8 cellular contexts compared by ENCODE assay signal in genomic region chr2:19347619-19348562, GRCh38. TPM values are rescaled to one million over a fixed set of nuclear protein-coding genes. Genes with fewer than 3 reads are reported as not detected.
DNase-seq lines count a peak whose midpoint lies in the region; ATAC-seq, FAIRE-seq and TF ChIP-seq lines count a peak whose summit lies in the region.

No MANE protein-coding gene starts in this region.

- FAIRE-seq in GM18507 (lab: Jason Lieb, UNC) = peak; percentile 94
- FAIRE-seq in urothelium cell line (lab: Jason Lieb, UNC) = peak; percentile 73

- H3K9me3 ChIP-seq in right atrium auricular region = no peaks in the 10 kb centered on the region

- DNase-seq in GM18507 (ENCODE audit: extremely low spot score, insufficient read length, low read depth) (peak; percentile 96), NCI-H187 (lab: John Stamatoyannopoulos, UW) (peak; percentile 93 to 99), T-helper 2 cell (peak; percentile 85 to 96 (median 94)), anterior cingulate cortex (lab: John Stamatoyannopoulos, UW) (peak; percentile 64 to 98 (median 91)), right atrium auricular region (ENCODE audit: low spot score) (peak; percentile 99), pulmonary artery endothelial cell (ENCODE audit: low read depth, low spot score) (peak; percentile 91), urothelium cell line (ENCODE audit: low spot score) (peak; percentile 97)

- peak; percentile 98 for ATAC-seq in HG02970 (IDR thresholded peaks at IDR 0.05; ENCODE audit: low FRiP score, unreplicated experiment)

- H3K27me3 ChIP-seq in right atrium auricular region = no peaks in the 10 kb centered on the region

- TF ChIP-seq CTCF in right atrium auricular region (IDR thresholded peaks at IDR 0.05) = no peak

- peak overlapping the region; percentile 87 to 96 for H3K27ac ChIP-seq in right atrium auricular region

- peaks cover 31% of the 10 kb centered on the region for H3K36me3 ChIP-seq in right atrium auricular region

- H3K4me3 ChIP-seq in right atrium auricular region = peak overlapping the region; percentile 70 to 84

- H3K4me1 ChIP-seq in right atrium auricular region = peaks cover 0 to 46% of the 10 kb centered on the region in 2 donors

RNA-seq across cellular contexts. Expression of gene OSR1, which starts 10.5 kb away (rescaled TPM):
- total RNA-seq in right atrium auricular region (10 to 100 TPM; 12.5 to 55.7 TPM), pulmonary artery endothelial cell (not detected in 2 replicates)

Comparison
In these comparisons a context has a peak if more than half of its experiments do, and no peak if none do; other contexts are left out.
1. Peak in every context shown above with its lines: DNase-seq, ATAC-seq, H3K4me3 ChIP-seq and H3K27ac ChIP-seq.
2. RNA of gene OSR1, which starts 10.5 kb away (total RNA-seq): 12.5 to 55.7 TPM in right atrium auricular region; not detected in pulmonary artery endothelial cell; every median in the first group is over 10 times any median in the second.